ENCODE assay signal across 1 cellular context in the genomic region with DNA sequence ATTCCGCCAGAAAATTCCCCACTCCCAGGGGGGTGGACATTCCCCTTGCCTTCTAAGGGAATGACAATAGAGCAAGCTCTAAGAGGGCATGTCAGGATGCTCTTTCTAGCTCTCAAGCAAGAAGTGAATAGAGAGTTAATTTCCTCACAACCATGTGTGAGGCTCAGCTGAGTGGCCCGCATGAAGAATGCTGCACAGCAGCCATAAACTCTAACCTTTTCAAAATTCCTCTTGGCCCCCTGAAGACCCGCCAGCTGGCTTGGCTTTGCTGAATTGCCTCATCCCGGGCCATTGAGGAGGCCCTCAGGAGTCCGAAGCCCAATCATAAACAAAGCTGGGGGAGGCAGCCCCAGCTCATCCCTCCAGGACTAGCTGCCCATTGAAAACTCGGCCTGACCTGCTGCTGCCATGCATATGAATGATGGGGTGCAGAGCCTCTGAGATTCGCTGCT.
TF ChIP-seq lines count a peak whose summit lies in the region.

No MANE protein-coding gene starts in this region.

TF ChIP-seq in A549, 52 proteins besides CTCF, POLR2A, EP300 and RAD21:
- TF ChIP-seq ESRRA (IDR thresholded peaks at IDR 0.05; ENCODE audit: borderline replicate concordance, low read length): no peak
- TF ChIP-seq GATA3 (IDR thresholded peaks at IDR 0.05; ENCODE audit: borderline replicate concordance): no peak
- no peak for TF ChIP-seq HOXB5 (CRISPR knock-in tag; IDR thresholded peaks at IDR 0.05)
- no peak for TF ChIP-seq ZNF302 (CRISPR knock-in tag; IDR thresholded peaks at IDR 0.05)
- no peak for TF ChIP-seq MAFK (IDR thresholded peaks at IDR 0.05; ENCODE audit: partially characterized antibody)
- TF ChIP-seq CEBPB (IDR thresholded peaks at IDR 0.05): no peak
TF ChIP-seq in A549: peak in this region for 0.
